In genomic region chr15:45637552-45638033, GRCh38 we compare ENCODE assay signal across 8 cellular contexts. TPM values are rescaled to one million over a fixed set of nuclear protein-coding genes. Genes with fewer than 3 reads are reported as not detected.
DNase-seq lines count a peak whose midpoint lies in the region; ATAC-seq, FAIRE-seq and TF ChIP-seq lines count a peak whose summit lies in the region.

No MANE protein-coding gene starts in this region.

- H3K27ac ChIP-seq in GM12878 (ENCODE audit: control insufficient read depth, insufficient read depth): peak overlapping the region; percentile 96

- CTCF ChIA-PET in GM12878 (lab: Yijun Ruan, JAX): interaction anchor here (0.7 to 2.7 kb wide), 8 partner anchors 11 to 329 kb away, joined by 3 to 10 read pairs (median 4); no protein-coding TSS in a partner anchor

- BruUV-seq in GM12878 (replicated peaks; lab: Mats Ljungman, UMichigan): no TSS peak

- POLR2A ChIA-PET in GM12878 (lab: Charles Lee): interaction anchor here (0.5 to 1.4 kb wide), 4 partner anchors 50 to 913 kb away, joined by 3 to 6 read pairs (median 3); no protein-coding TSS in a partner anchor

- H3K9ac ChIP-seq in GM12878 (ENCODE audit: control insufficient read depth, insufficient read depth, low read length): peak overlapping the region; percentile 83

- peak; percentile 49 for ATAC-seq in HG03196 (IDR thresholded peaks at IDR 0.05; ENCODE audit: unreplicated experiment)
- peak; percentile 57 for ATAC-seq in GM12878
- ATAC-seq in left lobe of liver: peak; percentile 10

- RAD21 ChIA-PET in GM12878 (lab: Charles Lee; ENCODE audit: unreplicated experiment): interaction anchor here (1.3 to 1.7 kb wide), 6 partner anchors 24 to 207 kb away, joined by 3 to 5 read pairs (median 4); partner anchors contain the start of gene BLOC1S6

- peak; percentile 25 for TF ChIP-seq POLR2A in GM18951 (IDR thresholded peaks at IDR 0.05; ENCODE audit: extremely low read depth, insufficient read depth, insufficient read length)
- peak; percentile 68 for TF ChIP-seq POLR2A in GM12878 (IDR thresholded peaks at IDR 0.05; ENCODE audit: low read depth, low read length)

- intact Hi-C loops in GM12878 (cut with micrococcal nuclease; ENCODE audit: unreplicated experiment): loop anchor here (2.0 to 10.0 kb wide), 2 partner anchors 51 to 443 kb away; partner anchors contain the start of gene BLOC1S6

- TF ChIP-seq EP300 in GM12878 (IDR thresholded peaks at IDR 0.05; ENCODE audit: borderline replicate concordance in 1 of 2, control insufficient read depth in 1 of 2, low read depth in 2 of 2, low read length in 2 of 2): peak in 1 of 2 experiments; percentile 62; a peak in 2 of 4 replicates

- no peak for TF ChIP-seq RAD21 in GM12878 (IDR thresholded peaks at IDR 0.05; ENCODE audit: insufficient read depth, low read depth, low read length)

- DNase-seq in AG10803 (ENCODE audit: low read depth) (peak; percentile 93), T-helper 1 cell (peak in 4 of 5 donors; percentile 24 to 90 (median 32)), GM12878 (ENCODE audit: low read depth, low spot score) (peak; percentile 85), left lobe of liver (ENCODE audit: low spot score) (peak; percentile 76), H7 (no peak)
- peak; percentile 15 for DNase-seq in stimulated activated CD8-positive, alpha-beta memory T cell treated with anti-CD3 and anti-CD28 coated beads, Interleukin-12 subunit alpha, Interleukin-12 subunit beta, amount 100 ng/mL, for 24 hours (ENCODE audit: extremely low read depth)

- H3K4me2 ChIP-seq in GM12878 (ENCODE audit: control insufficient read depth, insufficient read depth): peak overlapping the region; percentile 62

- H2AFZ ChIP-seq in GM12878 (ENCODE audit: control insufficient read depth, low read depth, low read length): peak overlapping the region; percentile 94

- in situ Hi-C loops in GM18951 (cut with MboI; ENCODE audit: low sequenced_read_pairs, unreplicated experiment) (no loop called here), GM12878 (cut with MboI) (no loop called here)

- peak overlapping the region; percentile 34 for H3K4me3 ChIP-seq in AG10803 (ENCODE audit: low read length)
- peak overlapping the region; percentile 50 for H3K4me3 ChIP-seq in GM12878
- no peak overlapping the region for H3K4me3 ChIP-seq in H7 (ENCODE audit: insufficient read depth, low read depth, low read length)

- no peaks in the 10 kb centered on the region for H4K20me1 ChIP-seq in GM12878 (ENCODE audit: control insufficient read depth, insufficient read depth)

- peak; percentile 95 for FAIRE-seq in GM12878 (lab: Jason Lieb, UNC)

- SMC1A ChIA-PET in GM12878 (lab: Charles Lee; ENCODE audit: uncharacterized antibody, unreplicated experiment): interaction anchor here (0.6 to 1.5 kb wide), 8 partner anchors 9 to 672 kb away, joined by 3 to 7 read pairs (median 4); partner anchors contain the start of gene BLOC1S6

- TF ChIP-seq CTCF in AG10803 (conservative IDR thresholded peaks at IDR 0.05; ENCODE audit: low read length) (no peak), GM12878 (IDR thresholded peaks at IDR 0.05 in 2 of 3, conservative IDR thresholded peaks at IDR 0.05 in 1 of 3; ENCODE audit: control insufficient read depth in 2 of 3, extremely low read depth in 1 of 3, insufficient read depth in 1 of 3, low read depth in 3 of 3, low read length in 3 of 3) (no peak)

- peaks cover 32% of the 10 kb centered on the region for H3K79me2 ChIP-seq in GM12878 (ENCODE audit: control insufficient read depth, insufficient read depth, low read length)

- 0% methylated on average over 6 of the region's 6 CpGs for WGBS in GM12878 (ENCODE audit: insufficient coverage, insufficient replicate concordance, low lambda C conversion rate, missing lambda C conversion rate)

- H3K36me3 ChIP-seq in GM12878 (ENCODE audit: control insufficient read depth in 2 of 2, insufficient read depth in 2 of 2, low read length in 1 of 2): no peaks in the 10 kb centered on the region
- no peaks in the 10 kb centered on the region for H3K36me3 ChIP-seq in H7 (replicated peaks; ENCODE audit: control insufficient read depth, insufficient read depth, low read length)

- no peaks in the 10 kb centered on the region for H3K27me3 ChIP-seq in GM12878 (replicated peaks in 1 of 2; ENCODE audit: control insufficient read depth in 2 of 2, insufficient read depth in 2 of 2, low read length in 1 of 2)
- H3K27me3 ChIP-seq in H7 (ENCODE audit: control insufficient read depth, insufficient read depth, low read length): peaks cover 20% of the 10 kb centered on the region

- no peaks in the 10 kb centered on the region for H3K9me3 ChIP-seq in GM12878 (replicated peaks; ENCODE audit: control insufficient read depth, insufficient read depth, low read length)

- H3K4me1 ChIP-seq in GM12878 (ENCODE audit: control insufficient read depth, insufficient read depth, low read length): peaks cover 17% of the 10 kb centered on the region

TF ChIP-seq in GM12878, 131 proteins besides CTCF, POLR2A, EP300 and RAD21 (continues in another document):
- TF ChIP-seq SIX5 (IDR thresholded peaks at IDR 0.05; ENCODE audit: low read depth, low read length, severe bottlenecking) (no peak), MYB (IDR thresholded peaks at IDR 0.05; ENCODE audit: borderline replicate concordance, low read depth, low read length) (no peak), TAF1 (IDR thresholded peaks at IDR 0.05; ENCODE audit: borderline replicate concordance, low read depth, low read length) (peak; percentile 83; the same call in 1 of the 2 replicates), ZNF622 (IDR thresholded peaks at IDR 0.05) (no peak), ATF3 (IDR thresholded peaks at IDR 0.05; ENCODE audit: borderline replicate concordance, extremely low read depth, low read depth, low read length) (no peak), NR2C1 (IDR thresholded peaks at IDR 0.05) (no peak), SPI1 (IDR thresholded peaks at IDR 0.05; ENCODE audit: borderline replicate concordance, insufficient read depth, low read depth, low read length) (no peak)

RNA-seq across cellular contexts. Expression of gene SQOR, which starts 2.8 kb away (rescaled TPM):
- total RNA-seq in GM12878 (2013; cell fraction: nucleolus; rRNA removed): 14.8 and 18.0 TPM in 2 replicates
- total RNA-seq in GM12878 (2014; rRNA removed) (46.8 and 64.1 TPM in 2 replicates), GM12878 (2014; rRNA removed; fragmentation: Illumina TruSeq; extraction: Trizol) (44.0 and 46.0 TPM in 2 replicates), GM12878 (2021) (34.4 and 39.9 TPM in 2 replicates), left lobe of liver (39.2 TPM)
- polyA plus RNA-seq in GM12878 (2011; ENCODE audit: low read depth): 22.8 TPM
- polyA plus RNA-seq in GM12878 (2011; rRNA removed) (74.7 and 83.8 TPM in 2 replicates), GM12878 (2014; fragmentation: Illumina TruSeq; extraction: Trizol) (44.4 and 47.2 TPM in 2 replicates), GM12878 (2014; fragmentation: Nextera tagmentation; extraction: Ambion mirVana) (10 to 100 TPM; 14.5 to 25.6 TPM), GM12878 (2014; rRNA removed) (34.6 and 39.5 TPM in 2 replicates), GM12878 (2016; fragmentation: Nextera tagmentation; extraction: Ambion mirVana) (10 to 100 TPM; 59.1 to 61.9 TPM)
- 49.9 and 54.3 TPM in 2 replicates for polyA plus RNA-seq in GM12878 (2011; cell fraction: cytosol; rRNA removed)
- 26.0 and 29.2 TPM in 2 replicates for polyA plus RNA-seq in GM12878 (2011; cell fraction: nucleus; rRNA removed)
- polyA plus RNA-seq in GM12878 (2012): 21.7 and 29.6 TPM in 2 replicates
- 49.6 and 51.2 TPM in 2 replicates for polyA minus RNA-seq in GM12878 (2011; rRNA and poly(A)+ RNA removed)
- 18.0 and 23.8 TPM in 2 replicates for polyA minus RNA-seq in GM12878 (2011; cell fraction: cytosol; rRNA and poly(A)+ RNA removed)
- 10.6 and 14.7 TPM in 2 replicates for polyA minus RNA-seq in GM12878 (2011; cell fraction: nucleus; rRNA and poly(A)+ RNA removed)
- 1.5 and 2.2 TPM in 2 replicates for total RNA-seq in H7 (2014; rRNA removed; shearing (Covaris generic))

RNA-seq across cellular contexts. Expression of gene BLOC1S6, which starts 50.4 kb away (rescaled TPM):
- 52.2 and 54.0 TPM in 2 replicates for total RNA-seq in GM12878 (2013; cell fraction: nucleolus; rRNA removed)
- total RNA-seq in GM12878 (2014; rRNA removed) (34.1 and 44.4 TPM in 2 replicates), GM12878 (2014; rRNA removed; fragmentation: Illumina TruSeq; extraction: Trizol) (47.1 and 48.8 TPM in 2 replicates), GM12878 (2021) (25.6 and 34.5 TPM in 2 replicates), left lobe of liver (15.7 TPM)
- polyA plus RNA-seq in GM12878 (2011; ENCODE audit: low read depth): 27.7 TPM
- polyA plus RNA-seq in GM12878 (2011; rRNA removed) (25.4 and 39.1 TPM in 2 replicates), GM12878 (2014; fragmentation: Illumina TruSeq; extraction: Trizol) (38.8 and 49.8 TPM in 2 replicates), GM12878 (2014; fragmentation: Nextera tagmentation; extraction: Ambion mirVana) (10 to 100 TPM; 13.5 to 16.9 TPM), GM12878 (2014; rRNA removed) (20.5 and 29.8 TPM in 2 replicates), GM12878 (2016; fragmentation: Nextera tagmentation; extraction: Ambion mirVana) (10 to 100 TPM; 31.3 to 36.2 TPM)
- polyA plus RNA-seq in GM12878 (2011; cell fraction: cytosol; rRNA removed): 12.2 and 13.9 TPM in 2 replicates
- 5.6 and 9.9 TPM in 2 replicates for polyA plus RNA-seq in GM12878 (2011; cell fraction: nucleus; rRNA removed)
- polyA plus RNA-seq in GM12878 (2012): 33.5 and 40.5 TPM in 2 replicates
- 9.4 and 11.5 TPM in 2 replicates for polyA minus RNA-seq in GM12878 (2011; rRNA and poly(A)+ RNA removed)
- 8.4 and 17.8 TPM in 2 replicates for polyA minus RNA-seq in GM12878 (2011; cell fraction: cytosol; rRNA and poly(A)+ RNA removed)
- 4.2 and 10.4 TPM in 2 replicates for polyA minus RNA-seq in GM12878 (2011; cell fraction: nucleus; rRNA and poly(A)+ RNA removed)
- 34.8 and 40.1 TPM in 2 replicates for total RNA-seq in H7 (2014; rRNA removed; shearing (Covaris generic))
